Comparison of ENCODE assay signal across 12 cellular contexts in the genomic region with DNA sequence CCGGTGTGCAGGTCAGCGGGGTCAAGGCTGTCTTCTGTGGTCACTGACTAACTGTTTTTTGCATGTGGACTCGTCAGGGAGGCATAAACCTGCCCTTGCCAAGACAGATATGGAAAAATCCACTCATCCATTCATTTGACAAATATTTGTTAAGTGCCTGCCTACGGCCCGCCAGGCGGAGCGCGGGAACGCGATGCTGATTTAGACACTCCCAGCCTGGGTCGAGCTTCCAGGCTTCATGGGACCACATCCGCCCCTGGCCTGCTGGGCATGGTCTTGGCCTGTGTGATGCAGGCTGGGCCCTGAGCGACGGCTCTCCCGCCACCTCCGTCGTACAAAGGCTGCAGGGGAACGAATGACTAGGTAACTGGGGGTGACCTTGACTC. TPM values are rescaled to one million over a fixed set of nuclear protein-coding genes. Genes with fewer than 3 reads are reported as not detected.
A peak's percentile ranks its signal among the peaks of the same experiment; 100 is the strongest.
DNase-seq lines count a peak whose midpoint lies in the region; ATAC-seq and TF ChIP-seq lines count a peak whose summit lies in the region.
"Had no signal": no experiment of that assay in that cellular context is flagged by ENCODE, and none has a peak within 500 bp of the region (broad histone marks: within the 10 kb centered on the region; RNA-seq: fewer than 3 reads in every experiment).

No MANE protein-coding gene starts in this region.

- DNase-seq in Calu3 (peak; percentile 30), MG63 (peak; percentile 44), epithelial cell of proximal tubule (ENCODE audit: low read depth) (peak; percentile 1), myocyte (ENCODE audit: low read depth) (peak; percentile 78), inferior parietal cortex (ENCODE audit: extremely low spot score) (no peak)
- no peak for DNase-seq in activated naive CD8-positive, alpha-beta T cell treated with anti-CD3 and anti-CD28 coated beads for 36 hours
- DNase-seq: NCI-H146; stimulated activated CD4-positive, alpha-beta T cell treated with anti-CD3 and anti-CD28 coated beads, Interleukin-4, amount 100 ng/mL, for 24 hours; trophoblast cell had no signal

- peaks cover 4% of the 10 kb centered on the region for H3K9me3 Mint-ChIP-seq in Calu3 (ENCODE audit: low read depth, unreplicated experiment)
- H3K9me3 Mint-ChIP-seq in activated naive CD8-positive, alpha-beta T cell treated with anti-CD3 and anti-CD28 coated beads for 36 hours, result peaks cover 11% of the 10 kb centered on the region

- no peaks in the 10 kb centered on the region for H3K36me3 ChIP-seq in MG63

- no peaks in the 10 kb centered on the region for H3K36me3 Mint-ChIP-seq in Calu3 (ENCODE audit: insufficient read depth, unreplicated experiment)
- H3K36me3 Mint-ChIP-seq in activated naive CD8-positive, alpha-beta T cell treated with anti-CD3 and anti-CD28 coated beads for 36 hours, result peaks cover 3% of the 10 kb centered on the region

- no peaks in the 10 kb centered on the region for H3K27me3 ChIP-seq in MG63

- no peak overlapping the region for H3K4me3 Mint-ChIP-seq in Calu3 (ENCODE audit: low read depth, unreplicated experiment)
- no peak overlapping the region for H3K4me3 Mint-ChIP-seq in activated naive CD8-positive, alpha-beta T cell treated with anti-CD3 and anti-CD28 coated beads for 36 hours
- H3K4me3 Mint-ChIP-seq: T-helper 1 cell treated with Interleukin-12 subunit alpha and Interleukin-12 subunit beta and Interleukin-4 antibody, amounts not matched to agents 30 μg/mL and 1 μg/mL, for 36 hours had no signal

- peaks cover 35% of the 10 kb centered on the region for H3K27me3 Mint-ChIP-seq in Calu3 (ENCODE audit: unreplicated experiment)
- no peaks in the 10 kb centered on the region for H3K27me3 Mint-ChIP-seq in activated naive CD8-positive, alpha-beta T cell treated with anti-CD3 and anti-CD28 coated beads for 36 hours

- no TSS peak for BruUV-seq in Calu3 (replicated peaks; lab: Mats Ljungman, UMichigan)

- H3K4me3 ChIP-seq in MG63 (no peak overlapping the region), epithelial cell of proximal tubule (ENCODE audit: low read depth, low read length) (no peak overlapping the region)

- intact Hi-C loops in Calu3 (cut with micrococcal nuclease; ENCODE audit: unreplicated experiment), result no loop called here

- no peak overlapping the region for H3K27ac Mint-ChIP-seq in Calu3 (ENCODE audit: unreplicated experiment)
- H3K27ac Mint-ChIP-seq in activated naive CD8-positive, alpha-beta T cell treated with anti-CD3 and anti-CD28 coated beads for 36 hours, result no peak overlapping the region
- H3K27ac Mint-ChIP-seq: T-helper 1 cell treated with Interleukin-12 subunit alpha and Interleukin-12 subunit beta and Interleukin-4 antibody, amounts not matched to agents 30 μg/mL and 1 μg/mL, for 36 hours had no signal

- CTCF ChIA-PET in Calu3 (lab: Charles Lee), result no interaction called here

- ATAC-seq in GM18511 (IDR thresholded peaks at IDR 0.05; ENCODE audit: unreplicated experiment) (no peak), HG03442 (IDR thresholded peaks at IDR 0.05; ENCODE audit: unreplicated experiment) (no peak)

- H3K4me1 Mint-ChIP-seq in Calu3 (ENCODE audit: low read depth, unreplicated experiment), result no peaks in the 10 kb centered on the region
- peaks cover 11% of the 10 kb centered on the region for H3K4me1 Mint-ChIP-seq in activated naive CD8-positive, alpha-beta T cell treated with anti-CD3 and anti-CD28 coated beads for 36 hours

- TF ChIP-seq CTCF in Calu3 (IDR thresholded peaks at IDR 0.05; ENCODE audit: unreplicated experiment), result no peak
- TF ChIP-seq CTCF in epithelial cell of proximal tubule (conservative IDR thresholded peaks at IDR 0.05; ENCODE audit: low read depth, low read length), result no peak

- peaks cover 11% of the 10 kb centered on the region for H3K9me3 ChIP-seq in MG63

RNA-seq across cellular contexts. Expression of gene MYMK, which starts 18.1 kb away (rescaled TPM):
- total RNA-seq in Calu3 (2022) (not detected in 2 replicates), epithelial cell of proximal tubule (not detected in 2 replicates), myocyte (441 and 664 TPM in 2 replicates)
- total RNA-seq in MG63 (2014; rRNA removed; shearing (Covaris generic); ENCODE audit: low replicate concordance), result not detected in 2 replicates
- polyA plus RNA-seq in myocyte (2012), result 438 TPM
- total RNA-seq in activated naive CD8-positive, alpha-beta T cell treated with anti-CD3 and anti-CD28 coated beads for 36 hours, result not detected

RNA-seq across cellular contexts. Expression of gene SLC2A6, which starts 27.7 kb away (rescaled TPM):
- 9.3 and 11.6 TPM in 2 replicates for total RNA-seq in Calu3 (2022)
- total RNA-seq in MG63 (2014; rRNA removed; shearing (Covaris generic); ENCODE audit: low replicate concordance), result 3.5 and 7.6 TPM in 2 replicates
- total RNA-seq in epithelial cell of proximal tubule, result 29.2 and 40.5 TPM in 2 replicates
- 16.0 and 16.9 TPM in 2 replicates for total RNA-seq in myocyte
- 11.5 TPM for polyA plus RNA-seq in myocyte (2012)
- total RNA-seq in activated naive CD8-positive, alpha-beta T cell treated with anti-CD3 and anti-CD28 coated beads for 36 hours, result 1 to 10 TPM; 8.9 to 9.3 TPM

RNA-seq across cellular contexts. Expression of gene ADAMTSL2, which starts 27.9 kb away (rescaled TPM):
- total RNA-seq in Calu3 (2022) (0.14 TPM in 1 of 2 replicates, not detected in the other), epithelial cell of proximal tubule (not detected in 2 replicates), myocyte (4.7 and 8.1 TPM in 2 replicates)
- total RNA-seq in MG63 (2014; rRNA removed; shearing (Covaris generic); ENCODE audit: low replicate concordance), result 0.10 and 0.72 TPM in 2 replicates
- polyA plus RNA-seq in myocyte (2012), result 8.8 TPM
- under 1 TPM; 0.29 to 0.34 TPM for total RNA-seq in activated naive CD8-positive, alpha-beta T cell treated with anti-CD3 and anti-CD28 coated beads for 36 hours

RNA-seq across cellular contexts. Expression of gene CACFD1, which starts 46.9 kb away (rescaled TPM):
- total RNA-seq in Calu3 (2022), result 15.1 and 19.9 TPM in 2 replicates
- total RNA-seq in MG63 (2014; rRNA removed; shearing (Covaris generic); ENCODE audit: low replicate concordance), result 3.9 and 5.6 TPM in 2 replicates
- 4.3 and 11.0 TPM in 2 replicates for total RNA-seq in epithelial cell of proximal tubule
- total RNA-seq in myocyte, result 20.2 and 26.6 TPM in 2 replicates
- polyA plus RNA-seq in myocyte (2012), result 18.3 TPM
- total RNA-seq in activated naive CD8-positive, alpha-beta T cell treated with anti-CD3 and anti-CD28 coated beads for 36 hours, result 1 to 10 TPM in 1 of 2 experiments, under 1 TPM in 1; 0.54 to 1.4 TPM

Comparison
In these comparisons a context has a peak if more than half of its experiments do, and no peak if none do; other contexts are left out.
1. DNase-seq: peak in Calu3 (single experiment), MG63 (single experiment), epithelial cell of proximal tubule (single experiment) and myocyte (single experiment); none in activated naive CD8-positive, alpha-beta T cell treated with anti-CD3 and anti-CD28 coated beads for 36 hours (single experiment) and inferior parietal cortex (single experiment).
2. RNA of gene MYMK, which starts 18.1 kb away (total RNA-seq): 441 to 664 TPM in myocyte; not detected in Calu3, not detected in MG63, not detected in epithelial cell of proximal tubule and not detected in activated naive CD8-positive, alpha-beta T cell treated with anti-CD3 and anti-CD28 coated beads for 36 hours; every median in the first group is over 100 times any median in the second.